ENCODE assay signal across 18 cellular contexts in genomic region chr18:46346213-46346612, GRCh38.
DNase-seq lines count a peak whose midpoint lies in the region; ATAC-seq and TF ChIP-seq lines count a peak whose summit lies in the region.
"Had no signal": no experiment of that assay in that cellular context is flagged by ENCODE, and none has a peak within 500 bp of the region (broad histone marks: within the 10 kb centered on the region; RNA-seq: fewer than 3 reads in every experiment).

No MANE protein-coding gene starts in this region.

- 91 to 93% methylated on average over 6 of the region's 6 CpGs for WGBS in tibial nerve, 2 donors

- H3K4me1 ChIP-seq in DND-41 (ENCODE audit: insufficient read depth, low read length) = peaks cover 31% of the 10 kb centered on the region
- H3K4me1 ChIP-seq in tibial nerve = peaks cover 0 to 4% (median 0%) of the 10 kb centered on the region in 4 donors

- peak overlapping the region; percentile 74 to 97 (median 90) for H3K27ac Mint-ChIP-seq in immature natural killer cell

- H3K4me1 Mint-ChIP-seq in immature natural killer cell = peaks cover 99 to 100% of the 10 kb centered on the region in 2 donors

- H3K4me3 ChIP-seq in DND-41 (ENCODE audit: low read depth in 1 of 2, low read length in 2 of 2) (no peak overlapping the region), tibial nerve (no peak overlapping the region)
- H3K4me3 ChIP-seq: hepatocyte had no signal

- no peak overlapping the region for H3K9ac ChIP-seq in DND-41 (ENCODE audit: low read depth, low read length)

- H3K4me2 ChIP-seq in DND-41 (ENCODE audit: insufficient read depth, low read length) = no peak overlapping the region
- H3K4me2 ChIP-seq: hepatocyte had no signal

- H3K27me3 ChIP-seq in DND-41 (ENCODE audit: insufficient read depth, low read length, poor library complexity) (no peaks in the 10 kb centered on the region), tibial nerve (no peaks in the 10 kb centered on the region)
- H3K27me3 ChIP-seq: hepatocyte had no signal

- H3K9me3 ChIP-seq in DND-41 (ENCODE audit: insufficient read depth, low read length, severe bottlenecking) (no peaks in the 10 kb centered on the region), tibial nerve (no peaks in the 10 kb centered on the region)

- TF ChIP-seq POLR2A in tibial nerve (IDR thresholded peaks at IDR 0.05) = no peak

- peaks cover 0 to 14% (median 3%) of the 10 kb centered on the region in 3 donors for H3K36me3 Mint-ChIP-seq in immature natural killer cell

- H3K27ac ChIP-seq in DND-41 (ENCODE audit: low read length) (peak overlapping the region; percentile 92), tibial nerve (no peak overlapping the region)
- H3K27ac ChIP-seq: hepatocyte, HL-60 had no signal

- DNase-seq in DND-41 = no peak
- peak in 2 of 3 donors; percentile 25 to 28 for DNase-seq in immature natural killer cell
- no peak for DNase-seq in hepatic stellate cell (ENCODE audit: low spot score)
- no peak for DNase-seq in activated effector memory CD4-positive, alpha-beta T cell treated with anti-CD3 and anti-CD28 coated beads, Interleukin-2, amount 50 U/mL, for 16 hours
- no peak for DNase-seq in EL
- no peak for DNase-seq in tibial nerve (ENCODE audit: low spot score in 2 of 2)
- DNase-seq: activated CD4-positive, alpha-beta T cell treated with anti-CD3 and anti-CD28 coated beads for 48 hours; activated T-cell treated with anti-CD3 and anti-CD28 coated beads, Interleukin-2, amount 50 U/mL, for 48 hours; amniotic stem cell; caudate nucleus; HCEC 1CT; NCI-H2081; NCI-H524 treated with DMSO at 0.1 percent for 48 hours; right cardiac atrium had no signal

- H4K20me1 ChIP-seq in DND-41 (ENCODE audit: insufficient read depth, low read length) = peaks cover 61% of the 10 kb centered on the region

- H3K9me3 Mint-ChIP-seq in immature natural killer cell = no peaks in the 10 kb centered on the region

- H3K27me3 Mint-ChIP-seq in immature natural killer cell (ENCODE audit: low read depth in 3 of 3) = no peaks in the 10 kb centered on the region

- no peak overlapping the region for H2AFZ ChIP-seq in DND-41 (ENCODE audit: low read depth, low read length)
- H2AFZ ChIP-seq: hepatocyte had no signal

- H3K36me3 ChIP-seq in DND-41 (ENCODE audit: insufficient read depth, low read length) = peaks cover 11% of the 10 kb centered on the region
- no peaks in the 10 kb centered on the region for H3K36me3 ChIP-seq in tibial nerve

- ATAC-seq in DND-41 (ENCODE audit: insufficient read depth, low read depth) (no peak), GM18868 (IDR thresholded peaks at IDR 0.05; ENCODE audit: unreplicated experiment) (peak; percentile 67), HG03025 (IDR thresholded peaks at IDR 0.05; ENCODE audit: low FRiP score, unreplicated experiment) (peak; percentile 55)
- ATAC-seq: right cardiac atrium had no signal

- TF ChIP-seq EP300 in tibial nerve (IDR thresholded peaks at IDR 0.05) = no peak

- peak overlapping the region; percentile 66 to 76 (median 70) for H3K4me3 Mint-ChIP-seq in immature natural killer cell

- peaks cover 75% of the 10 kb centered on the region for H3K79me2 ChIP-seq in DND-41 (ENCODE audit: insufficient read depth, low read length)
- H3K79me2 ChIP-seq: hepatocyte had no signal

- TF ChIP-seq CTCF in DND-41 (IDR thresholded peaks at IDR 0.05; ENCODE audit: borderline replicate concordance, extremely low read depth, low read length, poor library complexity, severe bottlenecking) (no peak), tibial nerve (IDR thresholded peaks at IDR 0.05) (no peak)

Comparison
In these comparisons a context has a peak if more than half of its experiments do, and no peak if none do; other contexts are left out.
1. DNase-seq: peak in immature natural killer cell (2 of 3); none in DND-41 (single experiment), hepatic stellate cell (single experiment), activated effector memory CD4-positive, alpha-beta T cell treated with anti-CD3 and anti-CD28 coated beads, Interleukin-2, amount 50 U/mL, for 16 hours (single experiment), EL (single experiment) and tibial nerve (0 of 2).